Comparison of ENCODE assay signal across 10 cellular contexts in the genomic region with DNA sequence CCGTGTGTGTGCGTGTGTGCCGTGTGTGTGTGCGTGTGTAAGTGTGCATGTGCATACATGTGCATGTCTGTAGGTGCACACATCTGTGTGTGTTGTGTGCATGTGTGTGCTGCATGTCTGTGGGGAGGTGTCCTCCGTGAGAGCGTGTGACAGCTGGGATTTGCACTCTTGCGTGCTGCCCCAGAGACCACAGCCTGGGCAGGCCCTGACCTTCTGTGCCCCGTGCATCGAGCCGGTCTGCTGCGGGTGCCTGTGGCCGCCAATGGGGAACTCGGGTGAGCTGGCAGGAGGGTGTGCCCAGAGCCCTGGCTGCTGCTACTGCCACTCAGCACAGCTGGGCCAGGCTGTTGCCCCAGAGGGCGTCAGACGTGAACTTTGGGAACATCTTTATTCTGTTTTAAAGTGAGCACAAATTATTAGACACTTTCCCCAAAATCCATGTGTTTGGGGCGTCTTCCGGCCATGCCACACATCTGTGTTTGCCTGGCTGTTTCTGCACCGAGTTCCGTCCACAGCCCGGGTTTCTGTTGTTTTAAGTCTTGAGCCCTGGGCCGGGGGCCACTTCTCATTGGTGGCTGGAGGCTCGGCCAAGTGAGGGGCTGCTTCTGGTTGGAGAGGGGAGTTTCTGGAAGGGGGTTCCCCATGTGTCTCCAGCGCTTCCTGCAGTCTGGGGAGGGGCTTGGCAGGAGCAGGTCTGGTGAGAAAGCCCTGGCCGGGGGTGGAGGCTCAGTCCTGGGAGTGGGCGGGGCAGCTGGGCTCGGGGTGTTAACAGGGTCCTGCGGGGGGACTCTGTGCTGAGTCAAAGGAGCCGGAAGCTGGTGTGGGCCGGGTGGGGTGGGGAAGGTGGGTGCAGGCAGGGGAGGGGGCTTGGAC. TPM values are rescaled to one million over a fixed set of nuclear protein-coding genes. Genes with fewer than 3 reads are reported as not detected.
DNase-seq lines count a peak whose midpoint lies in the region; ATAC-seq and TF ChIP-seq lines count a peak whose summit lies in the region.
"Had no signal": no experiment of that assay in that cellular context is flagged by ENCODE, and none has a peak within 500 bp of the region (broad histone marks: within the 10 kb centered on the region; RNA-seq: fewer than 3 reads in every experiment).

No MANE protein-coding gene starts in this region.

- ATAC-seq in lower lobe of right lung (peak in 1 of 2 donors; percentile 40), HG03469 (IDR thresholded peaks at IDR 0.05; ENCODE audit: unreplicated experiment) (no peak)

- peak; percentile 84 for DNase-seq in AG08395 (ENCODE audit: low spot score)
- DNase-seq in HFFc6, result peak; percentile 42
- peak; percentile 56 for DNase-seq in epithelial cell of esophagus (ENCODE audit: low read depth)
- DNase-seq in lower lobe of right lung, result peak; percentile 63
- no peak for DNase-seq in DMS 273 (lab: John Stamatoyannopoulos, UW; ENCODE audit: unreplicated experiment)
- no peak for DNase-seq in OCI-M2 (lab: John Stamatoyannopoulos, UW; ENCODE audit: unreplicated experiment)
- DNase-seq in middle frontal gyrus (ENCODE audit: extremely low spot score, low spot score), result no peak
- DNase-seq: activated CD4-positive, alpha-beta memory T cell treated with anti-CD3 and anti-CD28 coated beads for 36 hours had no signal

- H3K4me3 ChIP-seq in epithelial cell of esophagus (ENCODE audit: low read length) (no peak overlapping the region), lower lobe of right lung (no peak overlapping the region)

- no peak overlapping the region; the same call in 1 of the 2 replicates for H3K4me3 Mint-ChIP-seq in HFFc6
- H3K4me3 Mint-ChIP-seq: activated CD4-positive, alpha-beta memory T cell treated with anti-CD3 and anti-CD28 coated beads for 36 hours had no signal

- no peaks in the 10 kb centered on the region for H3K9me3 Mint-ChIP-seq in HFFc6
- H3K9me3 Mint-ChIP-seq: activated CD4-positive, alpha-beta memory T cell treated with anti-CD3 and anti-CD28 coated beads for 36 hours had no signal

- peak overlapping the region; percentile 52 for H3K27ac Mint-ChIP-seq in HFFc6
- H3K27ac Mint-ChIP-seq: activated CD4-positive, alpha-beta memory T cell treated with anti-CD3 and anti-CD28 coated beads for 36 hours had no signal

- TF ChIP-seq CTCF in HFFc6 (IDR thresholded peaks at IDR 0.05) (no peak), epithelial cell of esophagus (IDR thresholded peaks at IDR 0.05; ENCODE audit: insufficient read depth, low read depth, low read length, missing control alignments) (no peak), lower lobe of right lung (IDR thresholded peaks at IDR 0.05) (no peak)

- intact Hi-C loops in lower lobe of right lung (cut with DNase I), result no loop called here

- H3K27me3 Mint-ChIP-seq in HFFc6 (ENCODE audit: insufficient read depth), result peaks cover 11% of the 10 kb centered on the region; the same call in 1 of the 2 replicates

- H3K4me1 Mint-ChIP-seq in HFFc6 (ENCODE audit: low read depth), result peaks cover 14% of the 10 kb centered on the region

- H3K4me1 ChIP-seq in lower lobe of right lung, result peaks cover 6% of the 10 kb centered on the region

- no peaks in the 10 kb centered on the region for H3K27me3 ChIP-seq in lower lobe of right lung (ENCODE audit: low read depth)

- no peaks in the 10 kb centered on the region for H3K36me3 Mint-ChIP-seq in HFFc6 (ENCODE audit: low read depth)
- H3K36me3 Mint-ChIP-seq: activated CD4-positive, alpha-beta memory T cell treated with anti-CD3 and anti-CD28 coated beads for 36 hours had no signal

- no peaks in the 10 kb centered on the region for H3K36me3 ChIP-seq in lower lobe of right lung

- no peaks in the 10 kb centered on the region for H3K9me3 ChIP-seq in lower lobe of right lung

- H3K27ac ChIP-seq in lower lobe of right lung, result no peak overlapping the region

RNA-seq across cellular contexts. Expression of a gene that starts 7.6 kb away (rescaled TPM):
- 10 to 100 TPM; 29.9 to 34.9 (median 32.0) TPM for total RNA-seq in HFFc6 (2021; fragmentation: NEBNext Ultra II Directional; extraction: Animal tissue kit (Norgen Biotek cat#: 25700))
- total RNA-seq in lower lobe of right lung, result 24.7 TPM

RNA-seq across cellular contexts. Expression of a gene that starts 52.0 kb away (rescaled TPM):
- under 1 TPM; 0.05 to 0.18 (median 0.11) TPM for total RNA-seq in HFFc6 (2021; fragmentation: NEBNext Ultra II Directional; extraction: Animal tissue kit (Norgen Biotek cat#: 25700))
- total RNA-seq in lower lobe of right lung, result 1.2 TPM
- total RNA-seq: activated CD4-positive, alpha-beta memory T cell treated with anti-CD3 and anti-CD28 coated beads for 36 hours; SK-MEL-5 had no signal

Comparison
In these comparisons a context has a peak if more than half of its experiments do, and no peak if none do; other contexts are left out.
1. DNase-seq: peak in AG08395 (single experiment), HFFc6 (single experiment), epithelial cell of esophagus (single experiment) and lower lobe of right lung (single experiment); none in DMS 273 (single experiment), OCI-M2 (single experiment) and middle frontal gyrus (single experiment).